8 cellular contexts compared by ENCODE assay signal in the genomic region with DNA sequence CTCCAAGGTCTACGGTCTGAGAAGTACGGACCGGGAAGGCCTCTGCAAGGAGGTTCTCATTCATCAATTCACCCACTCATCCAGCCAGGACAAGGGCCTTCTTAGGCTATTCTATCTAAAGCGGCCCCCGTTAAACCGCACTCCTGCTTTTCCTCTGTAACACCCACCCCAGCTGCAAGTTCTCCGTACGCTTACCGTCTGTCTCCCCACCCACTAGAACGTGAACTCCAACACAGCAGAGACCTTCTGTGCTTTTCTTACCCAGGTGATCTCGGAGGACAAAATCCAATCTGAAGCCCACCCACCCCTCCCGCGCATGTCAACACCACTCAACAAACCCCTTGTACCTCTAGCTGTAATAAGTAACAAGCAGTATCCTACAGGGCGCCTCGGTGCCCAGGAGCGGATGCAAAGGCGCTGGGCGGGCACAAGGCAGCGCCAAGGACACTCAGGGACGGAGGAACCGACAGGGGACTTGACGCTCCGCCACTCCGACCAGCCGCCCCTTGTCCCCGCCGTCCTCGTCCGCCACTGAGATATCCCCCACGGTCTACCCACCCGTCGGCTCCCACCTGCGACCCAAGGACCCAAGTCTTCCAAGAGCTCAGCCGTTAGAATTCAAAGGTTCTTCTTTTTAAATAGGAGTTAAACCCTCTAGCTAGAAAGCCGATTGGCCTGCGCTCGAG.
A peak's percentile ranks its signal among the peaks of the same experiment; 100 is the strongest.
DNase-seq lines count a peak whose midpoint lies in the region; FAIRE-seq and TF ChIP-seq lines count a peak whose summit lies in the region.

A gene (minus strand): TSS at position 620 of the 686 bp plus-strand sequence. CDS start 4,018 bp downstream, outside the sequence.

- H3K4me1 ChIP-seq in HAP-1 (peaks cover 7% of the 10 kb centered on the region; the same call in 1 of the 2 replicates), duodenal mucosa (ENCODE audit: control insufficient read depth in 1 of 2, insufficient read depth in 2 of 2, low read length in 2 of 2) (peaks cover 20 to 22% of the 10 kb centered on the region in 2 donors), muscle layer of duodenum (ENCODE audit: control insufficient read depth in 1 of 2, insufficient read depth in 2 of 2, low read length in 2 of 2) (peaks cover 5 to 18% of the 10 kb centered on the region in 2 donors)

- DNase-seq in NCI-H1092 treated with DMSO at 0.1 percent for 48 hours (lab: John Stamatoyannopoulos, UW) (peak; percentile 28), NCI-H1092 (lab: John Stamatoyannopoulos, UW) (no peak), HAP-1 (ENCODE audit: low spot score in 2 of 2) (peak in 1 of 2 experiments; percentile 13), NCI-H82 treated with DMSO at 0.1 percent for 48 hours (lab: John Stamatoyannopoulos, UW; ENCODE audit: unreplicated experiment) (peak; percentile 40), H54 (ENCODE audit: insufficient read length, low spot score) (no peak), NCI-H69 (lab: John Stamatoyannopoulos, UW) (no peak)

- H3K4me3 ChIP-seq in HAP-1 (peak within 1 kb of the TSS; percentile 84), duodenal mucosa (ENCODE audit: low read depth in 1 of 2, low read length in 2 of 2) (peak within 1 kb of the TSS; percentile 95 to 97), muscle layer of duodenum (ENCODE audit: low read depth in 1 of 2, low read length in 2 of 2) (peak within 1 kb of the TSS; percentile 95)

- FAIRE-seq in H54 (lab: Jason Lieb, UNC) = no peak

- H3K27ac ChIP-seq in duodenal mucosa (ENCODE audit: low read depth, low read length) (peak within 1 kb of the TSS; percentile 71), muscle layer of duodenum (ENCODE audit: low read length) (peak within 1 kb of the TSS; percentile 94)

- H3K36me3 ChIP-seq in HAP-1 (replicated peaks) (peaks cover 57% of the 10 kb centered on the region), duodenal mucosa (ENCODE audit: control insufficient read depth in 1 of 2, insufficient read depth in 2 of 2, low read length in 2 of 2) (peaks cover 9 to 28% of the 10 kb centered on the region in 2 donors), muscle layer of duodenum (ENCODE audit: control insufficient read depth in 1 of 2, insufficient read depth in 2 of 2, low read length in 2 of 2) (peaks cover 10 to 18% of the 10 kb centered on the region in 2 donors)

- H3K9me3 ChIP-seq in HAP-1 = no peaks in the 10 kb centered on the region
- H3K9me3 ChIP-seq in duodenal mucosa (ENCODE audit: control insufficient read depth in 1 of 2, low read length in 2 of 2) = no peaks in the 10 kb centered on the region
- no peaks in the 10 kb centered on the region for H3K9me3 ChIP-seq in muscle layer of duodenum (ENCODE audit: control insufficient read depth in 1 of 2, low read length in 2 of 2)

- H3K27me3 ChIP-seq in HAP-1 (ENCODE audit: low read depth) = no peaks in the 10 kb centered on the region
- H3K27me3 ChIP-seq in duodenal mucosa (ENCODE audit: control insufficient read depth in 1 of 2, insufficient read depth in 2 of 2, low read length in 2 of 2) = no peaks in the 10 kb centered on the region
- no peaks in the 10 kb centered on the region for H3K27me3 ChIP-seq in muscle layer of duodenum (ENCODE audit: low read depth, low read length)

- H3K9ac ChIP-seq in duodenal mucosa (ENCODE audit: low read depth in 1 of 2, low read length in 2 of 2) = peak within 1 kb of the TSS; percentile 83 to 94

- no peak for TF ChIP-seq POLR2A in H54 (IDR thresholded peaks at IDR 0.05; ENCODE audit: low read depth, low read length)

- in situ Hi-C loops in HAP-1 (cut with MboI; ENCODE audit: low sequenced_read_pairs) = loop anchor here (10.0 to 25.0 kb wide), 2 partner anchors 193 to 996 kb away; a partner anchor contains a TSS

Comparison
In these comparisons a context has a peak if more than half of its experiments do, and no peak if none do; other contexts are left out.
1. DNase-seq: peak in NCI-H1092 treated with DMSO at 0.1 percent for 48 hours (single experiment) and NCI-H82 treated with DMSO at 0.1 percent for 48 hours (single experiment); none in NCI-H1092 (single experiment), H54 (single experiment) and NCI-H69 (single experiment).
2. Peak in every context shown above with its lines, with median percentiles within 50 percentile points of each other: H3K4me3 ChIP-seq.